24 cellular contexts compared by ENCODE assay signal in genomic region chr4:73458184-73459047, GRCh38. TPM values are rescaled to one million over a fixed set of nuclear protein-coding genes. Genes with fewer than 3 reads are reported as not detected.
DNase-seq lines count a peak whose midpoint lies in the region; ATAC-seq, FAIRE-seq and TF ChIP-seq lines count a peak whose summit lies in the region.
"Had no signal": no experiment of that assay in that cellular context is flagged by ENCODE, and none has a peak within 500 bp of the region (broad histone marks: within the 10 kb centered on the region; RNA-seq: fewer than 3 reads in every experiment).

No MANE protein-coding gene starts in this region.

- TF ChIP-seq RAD21 in K562 (CRISPR knock-in tag; conservative IDR thresholded peaks at IDR 0.05 in 1 of 2, IDR thresholded peaks at IDR 0.05 in 1 of 2) (no peak), HepG2 (CRISPR knock-in tag; IDR thresholded peaks at IDR 0.05) (no peak)

- H3K79me2 ChIP-seq in K562 (ENCODE audit: control insufficient read depth, insufficient read depth, low read length), result no peaks in the 10 kb centered on the region
- H3K79me2 ChIP-seq in hepatocyte, result no peaks in the 10 kb centered on the region
- no peaks in the 10 kb centered on the region for H3K79me2 ChIP-seq in HepG2 (ENCODE audit: insufficient read depth, low read length)

- TF ChIP-seq CTCF in K562 (IDR thresholded peaks at IDR 0.05 in 2 of 3, conservative IDR thresholded peaks at IDR 0.05 in 1 of 3; ENCODE audit: insufficient read depth in 2 of 3, low read depth in 1 of 3, low read length in 3 of 3) (no peak), hepatocyte (IDR thresholded peaks at IDR 0.05; ENCODE audit: poor library complexity) (no peak), HepG2 (CRISPR knock-in tag; IDR thresholded peaks at IDR 0.05) (no peak), spleen (IDR thresholded peaks at IDR 0.05 in 8 of 11, conservative IDR thresholded peaks at IDR 0.05 in 3 of 11) (no peak)

- H3K36me3 ChIP-seq in K562 (ENCODE audit: control insufficient read depth, insufficient read depth, low read length) (no peaks in the 10 kb centered on the region), hepatocyte (replicated peaks; ENCODE audit: insufficient read depth, low read depth) (no peaks in the 10 kb centered on the region), HepG2 (replicated peaks in 1 of 2; ENCODE audit: control insufficient read depth in 1 of 2, insufficient read depth in 2 of 2, low read length in 2 of 2) (peaks cover 1 to 9% of the 10 kb centered on the region in 2 experiments; a peak in 3 of 5 replicates), spleen (no peaks in the 10 kb centered on the region)
- H3K36me3 ChIP-seq: BE2C, BLaER1 had no signal

- no peak for TF ChIP-seq POLR2A in K562 (conservative IDR thresholded peaks at IDR 0.05)
- peak; percentile 10 to 70; a peak in 2 of 4 replicates for TF ChIP-seq POLR2A in HepG2 (IDR thresholded peaks at IDR 0.05; ENCODE audit: insufficient read depth in 1 of 2, low read depth in 2 of 2, low read length in 2 of 2)
- TF ChIP-seq POLR2A in spleen (IDR thresholded peaks at IDR 0.05), result no peak

- H2AFZ ChIP-seq in K562 (ENCODE audit: low read depth, low read length) (0 out of 2 replicates have a peak overlapping the region, but pooled peaks have one; percentile 27), hepatocyte (no peak overlapping the region), HepG2 (ENCODE audit: low read length) (no peak overlapping the region)

- no peak overlapping the region for H3K27ac ChIP-seq in K562 (ENCODE audit: extremely low read depth, low read depth, low read length)
- peak overlapping the region; percentile 2 for H3K27ac ChIP-seq in hepatocyte
- no peak overlapping the region for H3K27ac ChIP-seq in HepG2 (ENCODE audit: extremely low read length, insufficient read depth, low read length)
- H3K27ac ChIP-seq in spleen, result no peak overlapping the region
- H3K27ac ChIP-seq: 22Rv1, A549, BLaER1 had no signal

- H3K9ac ChIP-seq in K562 (ENCODE audit: insufficient read depth in 1 of 2, low read depth in 2 of 2, low read length in 2 of 2) (no peak overlapping the region), HepG2 (ENCODE audit: insufficient read depth, low read depth, low read length) (no peak overlapping the region)
- H3K9ac ChIP-seq: BLaER1 had no signal

- FAIRE-seq in K562 (lab: Jason Lieb, UNC) (no peak), HepG2 (lab: Jason Lieb, UNC) (no peak)
- FAIRE-seq: A549, D721Med, G401.6, GM12891, GM19239 had no signal

- H3K4me1 ChIP-seq in K562 (replicated peaks in 1 of 2; ENCODE audit: control insufficient read depth in 2 of 2, insufficient read depth in 2 of 2, low read length in 2 of 2) (peaks cover 0 to 1% of the 10 kb centered on the region in 2 experiments; a peak in 2 of 5 replicates), hepatocyte (ENCODE audit: insufficient read depth) (no peaks in the 10 kb centered on the region), HepG2 (ENCODE audit: insufficient read depth, low read length) (peaks cover 3% of the 10 kb centered on the region), spleen (no peaks in the 10 kb centered on the region)
- H3K4me1 ChIP-seq: A549, BE2C, BLaER1 had no signal

- H3K4me2 ChIP-seq in K562 (ENCODE audit: insufficient read depth, low read length) (no peak overlapping the region; the same call in 1 of the 2 replicates), hepatocyte (no peak overlapping the region), HepG2 (ENCODE audit: low read depth, low read length) (no peak overlapping the region)
- H3K4me2 ChIP-seq: A549, BLaER1 had no signal

- 26% methylated on average over 4 of the region's 4 CpGs for WGBS in K562 (ENCODE audit: insufficient coverage, low coverage, missing lambda C conversion rate)
- 76% methylated on average over 4 of the region's 4 CpGs for WGBS in hepatocyte (ENCODE audit: low lambda C conversion rate, missing lambda C conversion rate)
- 63% methylated on average over 4 of the region's 4 CpGs for WGBS in HepG2 (ENCODE audit: low lambda C conversion rate)
- 71 to 86% (median 77%) methylated on average over 4 of the region's 4 CpGs for WGBS in spleen, 5 donors

- in situ Hi-C loops in K562 (cut with MboI) (no loop called here), HepG2 (cut with HindIII; ENCODE audit: extremely low pct_ligation_motif_present, low pct_unique_long_range_greater_than_20kb) (loop anchor here (25.0 kb wide), 1 partner anchor 104 kb away; no protein-coding TSS in a partner anchor)

- no peaks in the 10 kb centered on the region for H3K27me3 ChIP-seq in K562 (ENCODE audit: control insufficient read depth in 2 of 2, insufficient read depth in 2 of 2, low read length in 2 of 2)
- H3K27me3 ChIP-seq in hepatocyte, result no peaks in the 10 kb centered on the region
- H3K27me3 ChIP-seq in HepG2 (ENCODE audit: control insufficient read depth in 1 of 2, insufficient read depth in 2 of 2, low read length in 2 of 2), result no peaks in the 10 kb centered on the region
- H3K27me3 ChIP-seq in spleen (replicated peaks in 1 of 7), result no peaks in the 10 kb centered on the region
- H3K27me3 ChIP-seq: BE2C, BLaER1 had no signal

- no peak overlapping the region for H3K4me3 ChIP-seq in K562
- H3K4me3 ChIP-seq in hepatocyte, result no peak overlapping the region
- no peak overlapping the region for H3K4me3 ChIP-seq in HepG2 (replicated peaks in 1 of 3; ENCODE audit: insufficient read depth in 1 of 3, low read depth in 2 of 3, low read length in 3 of 3)
- no peak overlapping the region for H3K4me3 ChIP-seq in spleen
- H3K4me3 ChIP-seq: A549, BLaER1 had no signal

- POLR2A ChIA-PET in K562 (lab: Yijun Ruan, JAX), result interaction anchor here (1.1 kb wide), 1 partner anchor 12 kb away, joined by 3 read pairs; no protein-coding TSS in a partner anchor
- POLR2A ChIA-PET in HepG2 (lab: Yijun Ruan, JAX), result interaction anchor here (0.6 to 1.5 kb wide), 4 partner anchors 8 to 114 kb away, joined by 3 to 5 read pairs (median 3); no protein-coding TSS in a partner anchor

- H4K20me1 ChIP-seq in K562 (replicated peaks; ENCODE audit: control insufficient read depth, insufficient read depth, low read length) (no peaks in the 10 kb centered on the region), hepatocyte (ENCODE audit: insufficient read depth, poor library complexity, severe bottlenecking) (no peaks in the 10 kb centered on the region), HepG2 (ENCODE audit: insufficient read depth, low read length) (no peaks in the 10 kb centered on the region; the same call in 1 of the 2 replicates)
- H4K20me1 ChIP-seq: BLaER1 had no signal

- CTCF ChIA-PET in K562 (lab: Yijun Ruan, JAX; ENCODE audit: low intra/inter-chr PET ratio) (no interaction called here), HepG2 (lab: Yijun Ruan, JAX; ENCODE audit: low intra/inter-chr PET ratio, low total read pairs) (no interaction called here)

- DNase-seq in K562 (ENCODE audit: extremely low read depth in 1 of 4, low spot score in 3 of 4) (no peak), hepatocyte (ENCODE audit: low spot score) (no peak), HepG2 (ENCODE audit: low spot score) (no peak), AG08396 (ENCODE audit: low spot score) (no peak), COR-L47 (lab: John Stamatoyannopoulos, UW) (no peak), spleen (no peak)
- DNase-seq: BE2C; C1 segment of cervical spinal cord; Caco-2; Calu3; CD4-positive, alpha-beta memory T cell; CD4-positive, CD25-positive, alpha-beta regulatory T cell; CD8-positive, alpha-beta memory T cell; DMS79 treated with DMSO at 0.1 percent for 48 hours; GF-D8 had no signal

- H3K9me3 ChIP-seq in K562 (replicated peaks; ENCODE audit: control insufficient read depth, insufficient read depth, low read depth, low read length), result no peaks in the 10 kb centered on the region
- no peaks in the 10 kb centered on the region for H3K9me3 ChIP-seq in hepatocyte (ENCODE audit: low read depth)
- H3K9me3 ChIP-seq in HepG2 (ENCODE audit: low read length), result no peaks in the 10 kb centered on the region
- H3K9me3 ChIP-seq in spleen, result no peaks in the 10 kb centered on the region
- H3K9me3 ChIP-seq: A549, BE2C, BLaER1, Caco-2 had no signal

- no peak for TF ChIP-seq EP300 in K562 (IDR thresholded peaks at IDR 0.05; ENCODE audit: low read length)
- TF ChIP-seq EP300 in HepG2 (IDR thresholded peaks at IDR 0.05; ENCODE audit: low read depth in 2 of 2, low read length in 2 of 2), result no peak
- TF ChIP-seq EP300 in HepG2 (CRISPR knock-in tag; IDR thresholded peaks at IDR 0.05; ENCODE audit: borderline replicate concordance), result no peak

- BruUV-seq in K562 (replicated peaks; lab: Mats Ljungman, UMichigan), result no TSS peak
- BruUV-seq in HepG2 (replicated peaks; lab: Mats Ljungman, UMichigan), result no TSS peak

- ATAC-seq in K562 (no peak), HepG2 (peak; percentile 33)
- ATAC-seq: A549 had no signal

- intact Hi-C loops in K562 (cut with micrococcal nuclease) (no loop called here), HepG2 (cut with micrococcal nuclease; ENCODE audit: unreplicated experiment) (no loop called here), spleen (cut with DNase I; ENCODE audit: low total_unique reads) (no loop called here)

- no peaks in the 10 kb centered on the region for H3K9me1 ChIP-seq in K562 (ENCODE audit: control insufficient read depth, insufficient read depth, low read length)

- no peaks in the 10 kb centered on the region for H3K9me2 ChIP-seq in hepatocyte (replicated peaks; ENCODE audit: insufficient read depth)

RNA-seq across cellular contexts. Expression of gene AFP, which starts 22.4 kb away (rescaled TPM):
- not detected in 2 replicates for total RNA-seq in K562 (2011; cell fraction: chromatin; rRNA removed; ENCODE audit: low replicate concordance)
- total RNA-seq in K562 (2011; cell fraction: nucleolus; rRNA removed), result not detected in 2 replicates
- total RNA-seq in K562 (2011; cell fraction: nucleoplasm; rRNA removed), result not detected in 2 replicates
- total RNA-seq in K562 (2014; rRNA removed) (2.3 and 3.0 TPM in 2 replicates), K562 (2014; rRNA removed; fragmentation: Illumina TruSeq; extraction: Trizol) (5.4 and 5.5 TPM in 2 replicates), K562 (2015; rRNA removed; fragmentation: Illumina TruSeq; extraction: Trizol) (4.7 and 6.2 TPM in 2 replicates), K562 (2021) (2.8 and 2.9 TPM in 2 replicates), hepatocyte (23,697 and 25,243 TPM in 2 replicates), HepG2 (2016; rRNA removed; fragmentation: Illumina TruSeq; extraction: Trizol) (4,406 and 9,434 TPM in 2 replicates), spleen (not detected)
- polyA plus RNA-seq in K562 (2011; rRNA removed) (0.22 and 0.47 TPM in 2 replicates), K562 (2014; fragmentation: Illumina TruSeq; extraction: Trizol) (1.8 and 2.5 TPM in 2 replicates), K562 (2014; fragmentation: Nextera tagmentation; extraction: Ambion mirVana) (1 to 10 TPM; 4.6 to 6.0 TPM), K562 (2014; rRNA removed) (2.0 and 2.9 TPM in 2 replicates), hepatocyte (11,518 and 15,250 TPM in 2 replicates), HepG2 (2011; rRNA removed) (12,657 and 13,105 TPM in 2 replicates), spleen (not detected)
- 0.22 and 0.32 TPM in 2 replicates for polyA plus RNA-seq in K562 (2011; cell fraction: cytosol; rRNA removed)
- polyA plus RNA-seq in K562 (2011; cell fraction: nucleus; rRNA removed), result 0.14 and 0.15 TPM in 2 replicates
- polyA plus RNA-seq in K562 (2012), result 6.2 and 9.5 TPM in 2 replicates
- polyA minus RNA-seq in K562 (2011; rRNA and poly(A)+ RNA removed), result 0.21 and 0.67 TPM in 2 replicates
- polyA minus RNA-seq in K562 (2011; cell fraction: cytosol; rRNA and poly(A)+ RNA removed), result 20.2 TPM in 1 of 2 replicates, not detected in the other
- polyA minus RNA-seq in K562 (2011; cell fraction: nucleus; rRNA and poly(A)+ RNA removed), result not detected in 2 replicates
- total RNA-seq in HepG2 (2016; cell fraction: cytosol; rRNA removed; fragmentation: Illumina TruSeq; extraction: Trizol; ENCODE audit: low read depth), result 859 and 984 TPM in 2 replicates
- total RNA-seq in HepG2 (2016; cell fraction: insoluble cytoplasmic fraction; rRNA removed; fragmentation: Illumina TruSeq; extraction: Trizol), result 4,328 and 8,879 TPM in 2 replicates
- 1,470 and 1,653 TPM in 2 replicates for total RNA-seq in HepG2 (2016; cell fraction: membrane; rRNA removed; fragmentation: Illumina TruSeq; extraction: Trizol)
- 6,106 and 7,724 TPM in 2 replicates for total RNA-seq in HepG2 (2016; cell fraction: nucleus; rRNA removed; fragmentation: Illumina TruSeq; extraction: Trizol)
- 10,032 and 12,863 TPM in 2 replicates for polyA plus RNA-seq in HepG2 (2011; cell fraction: cytosol; rRNA removed)
- polyA plus RNA-seq in HepG2 (2011; cell fraction: nucleus; rRNA removed), result 3,859 and 4,411 TPM in 2 replicates
- 15,767 and 21,683 TPM in 2 replicates for polyA plus RNA-seq in HepG2 (2012)
- 881 and 929 TPM in 2 replicates for polyA plus RNA-seq in HepG2 (2016; cell fraction: cytosol; fragmentation: Illumina TruSeq; extraction: Trizol; ENCODE audit: low read depth)
- 4,042 and 4,098 TPM in 2 replicates for polyA plus RNA-seq in HepG2 (2016; cell fraction: insoluble cytoplasmic fraction; fragmentation: Illumina TruSeq; extraction: Trizol; ENCODE audit: low read depth)
- polyA plus RNA-seq in HepG2 (2016; cell fraction: membrane; fragmentation: Illumina TruSeq; extraction: Trizol; ENCODE audit: low read depth), result 1,126 and 1,308 TPM in 2 replicates
- polyA plus RNA-seq in HepG2 (2016; cell fraction: nucleus; fragmentation: Illumina TruSeq; extraction: Trizol; ENCODE audit: insufficient read depth, low read depth), result 10,518 and 11,638 TPM in 2 replicates
- 1.4 and 2,561 TPM in 2 replicates for polyA minus RNA-seq in HepG2 (2011; rRNA and poly(A)+ RNA removed; ENCODE audit: low replicate concordance)
- polyA minus RNA-seq in HepG2 (2011; cell fraction: cytosol; rRNA and poly(A)+ RNA removed), result 2,774 and 4,050 TPM in 2 replicates
- polyA minus RNA-seq in HepG2 (2011; cell fraction: nucleus; rRNA and poly(A)+ RNA removed), result 1,510 and 2,631 TPM in 2 replicates
- total RNA-seq: Calu3; CD4-positive, alpha-beta memory T cell; CD4-positive, CD25-positive, alpha-beta regulatory T cell; CD8-positive, alpha-beta memory T cell had no signal
- polyA plus RNA-seq: CD14-positive monocyte; CD4-positive, alpha-beta memory T cell; CD4-positive, CD25-positive, alpha-beta regulatory T cell; CD8-positive, alpha-beta memory T cell had no signal

RNA-seq across cellular contexts. Expression of gene AFM, which starts 23.1 kb away (rescaled TPM):
- total RNA-seq in K562 (2011; cell fraction: chromatin; rRNA removed; ENCODE audit: low replicate concordance), result not detected in 2 replicates
- not detected in 2 replicates for total RNA-seq in K562 (2011; cell fraction: nucleolus; rRNA removed)
- total RNA-seq in K562 (2011; cell fraction: nucleoplasm; rRNA removed), result not detected in 2 replicates
- total RNA-seq in K562 (2014; rRNA removed) (not detected in 2 replicates), K562 (2014; rRNA removed; fragmentation: Illumina TruSeq; extraction: Trizol) (0.06 TPM in 1 of 2 replicates, not detected in the other), K562 (2015; rRNA removed; fragmentation: Illumina TruSeq; extraction: Trizol) (not detected in 2 replicates), K562 (2021) (0.07 TPM in 1 of 2 replicates, not detected in the other), hepatocyte (70.0 and 78.4 TPM in 2 replicates), HepG2 (2016; rRNA removed; fragmentation: Illumina TruSeq; extraction: Trizol) (0.79 and 1.8 TPM in 2 replicates), spleen (not detected)
- polyA plus RNA-seq in K562 (2011; rRNA removed) (not detected in 2 replicates), K562 (2014; fragmentation: Illumina TruSeq; extraction: Trizol) (not detected in 2 replicates), K562 (2014; fragmentation: Nextera tagmentation; extraction: Ambion mirVana) (under 1 TPM; 0.10 to 0.15 TPM), K562 (2014; rRNA removed) (0.13 TPM in 1 of 2 replicates, not detected in the other), hepatocyte (34.8 and 52.7 TPM in 2 replicates), HepG2 (2011; rRNA removed) (0.13 TPM in 2 replicates), spleen (not detected)
- not detected in 2 replicates for polyA plus RNA-seq in K562 (2011; cell fraction: cytosol; rRNA removed)
- not detected in 2 replicates for polyA plus RNA-seq in K562 (2011; cell fraction: nucleus; rRNA removed)
- polyA plus RNA-seq in K562 (2012), result 0.06 and 0.10 TPM in 2 replicates
- 0.11 TPM in 1 of 2 replicates, not detected in the other for polyA minus RNA-seq in K562 (2011; rRNA and poly(A)+ RNA removed)
- not detected in 2 replicates for polyA minus RNA-seq in K562 (2011; cell fraction: cytosol; rRNA and poly(A)+ RNA removed)
- polyA minus RNA-seq in K562 (2011; cell fraction: nucleus; rRNA and poly(A)+ RNA removed), result not detected in 2 replicates
- total RNA-seq in HepG2 (2016; cell fraction: cytosol; rRNA removed; fragmentation: Illumina TruSeq; extraction: Trizol; ENCODE audit: low read depth), result 0.18 and 0.30 TPM in 2 replicates
- 0.67 and 1.9 TPM in 2 replicates for total RNA-seq in HepG2 (2016; cell fraction: insoluble cytoplasmic fraction; rRNA removed; fragmentation: Illumina TruSeq; extraction: Trizol)
- 0.31 and 0.34 TPM in 2 replicates for total RNA-seq in HepG2 (2016; cell fraction: membrane; rRNA removed; fragmentation: Illumina TruSeq; extraction: Trizol)
- 4.4 and 4.6 TPM in 2 replicates for total RNA-seq in HepG2 (2016; cell fraction: nucleus; rRNA removed; fragmentation: Illumina TruSeq; extraction: Trizol)
- 0.08 TPM in 1 of 2 replicates, not detected in the other for polyA plus RNA-seq in HepG2 (2011; cell fraction: cytosol; rRNA removed)
- 0.09 and 0.21 TPM in 2 replicates for polyA plus RNA-seq in HepG2 (2011; cell fraction: nucleus; rRNA removed)
- 0.15 and 0.17 TPM in 2 replicates for polyA plus RNA-seq in HepG2 (2012)
- 0.18 and 0.36 TPM in 2 replicates for polyA plus RNA-seq in HepG2 (2016; cell fraction: cytosol; fragmentation: Illumina TruSeq; extraction: Trizol; ENCODE audit: low read depth)
- polyA plus RNA-seq in HepG2 (2016; cell fraction: insoluble cytoplasmic fraction; fragmentation: Illumina TruSeq; extraction: Trizol; ENCODE audit: low read depth), result 0.75 and 1.1 TPM in 2 replicates
- 0.37 and 0.42 TPM in 2 replicates for polyA plus RNA-seq in HepG2 (2016; cell fraction: membrane; fragmentation: Illumina TruSeq; extraction: Trizol; ENCODE audit: low read depth)
- 7.2 and 7.4 TPM in 2 replicates for polyA plus RNA-seq in HepG2 (2016; cell fraction: nucleus; fragmentation: Illumina TruSeq; extraction: Trizol; ENCODE audit: insufficient read depth, low read depth)
- polyA minus RNA-seq in HepG2 (2011; rRNA and poly(A)+ RNA removed; ENCODE audit: low replicate concordance), result not detected in 2 replicates
- not detected in 2 replicates for polyA minus RNA-seq in HepG2 (2011; cell fraction: cytosol; rRNA and poly(A)+ RNA removed)
- 0.13 and 0.25 TPM in 2 replicates for polyA minus RNA-seq in HepG2 (2011; cell fraction: nucleus; rRNA and poly(A)+ RNA removed)
- total RNA-seq: A172; Calu3; CD4-positive, alpha-beta memory T cell; CD4-positive, CD25-positive, alpha-beta regulatory T cell; CD8-positive, alpha-beta memory T cell had no signal
- polyA plus RNA-seq: A549; CD14-positive monocyte; CD4-positive, alpha-beta memory T cell; CD4-positive, CD25-positive, alpha-beta regulatory T cell; CD8-positive, alpha-beta memory T cell had no signal

RNA-seq across cellular contexts. Expression of gene ALB, which starts 54.3 kb away (rescaled TPM):
- total RNA-seq in K562 (2011; cell fraction: chromatin; rRNA removed; ENCODE audit: low replicate concordance), result not detected in 2 replicates
- not detected in 2 replicates for total RNA-seq in K562 (2011; cell fraction: nucleolus; rRNA removed)
- not detected in 2 replicates for total RNA-seq in K562 (2011; cell fraction: nucleoplasm; rRNA removed)
- total RNA-seq in K562 (2014; rRNA removed) (0.12 TPM in 1 of 2 replicates, not detected in the other), K562 (2014; rRNA removed; fragmentation: Illumina TruSeq; extraction: Trizol) (0.18 and 0.38 TPM in 2 replicates), K562 (2015; rRNA removed; fragmentation: Illumina TruSeq; extraction: Trizol) (0.14 and 0.30 TPM in 2 replicates), K562 (2021) (18.5 and 24.2 TPM in 2 replicates), hepatocyte (25,578 and 26,686 TPM in 2 replicates), HepG2 (2016; rRNA removed; fragmentation: Illumina TruSeq; extraction: Trizol) (10,101 and 22,625 TPM in 2 replicates), spleen (10 to 100 TPM in 1 of 7 donors, 1 to 10 TPM in 2, under 1 TPM in 1, not detected in 3; 0.46 to 16.2 (median 1.5) TPM)
- polyA plus RNA-seq in K562 (2011; rRNA removed) (not detected in 2 replicates), K562 (2014; fragmentation: Illumina TruSeq; extraction: Trizol) (0.40 TPM in 1 of 2 replicates, not detected in the other), K562 (2014; fragmentation: Nextera tagmentation; extraction: Ambion mirVana) (under 1 TPM; 0.04 to 0.20 TPM), K562 (2014; rRNA removed) (0.07 and 0.37 TPM in 2 replicates), hepatocyte (7,370 and 11,384 TPM in 2 replicates), HepG2 (2011; rRNA removed) (22,205 and 22,259 TPM in 2 replicates), spleen (under 1 TPM; 0.58 to 0.85 (median 0.83) TPM)
- 0.09 TPM in 1 of 2 replicates, not detected in the other for polyA plus RNA-seq in K562 (2011; cell fraction: cytosol; rRNA removed)
- polyA plus RNA-seq in K562 (2011; cell fraction: nucleus; rRNA removed), result 0.22 TPM in 1 of 2 replicates, not detected in the other
- polyA plus RNA-seq in K562 (2012), result 0.25 and 0.83 TPM in 2 replicates
- polyA minus RNA-seq in K562 (2011; rRNA and poly(A)+ RNA removed), result 0.15 TPM in 1 of 2 replicates, not detected in the other
- 49.8 TPM in 1 of 2 replicates, not detected in the other for polyA minus RNA-seq in K562 (2011; cell fraction: cytosol; rRNA and poly(A)+ RNA removed)
- polyA minus RNA-seq in K562 (2011; cell fraction: nucleus; rRNA and poly(A)+ RNA removed), result not detected in 2 replicates
- 1,763 and 1,983 TPM in 2 replicates for total RNA-seq in HepG2 (2016; cell fraction: cytosol; rRNA removed; fragmentation: Illumina TruSeq; extraction: Trizol; ENCODE audit: low read depth)
- 10,071 and 21,691 TPM in 2 replicates for total RNA-seq in HepG2 (2016; cell fraction: insoluble cytoplasmic fraction; rRNA removed; fragmentation: Illumina TruSeq; extraction: Trizol)
- 2,665 and 3,098 TPM in 2 replicates for total RNA-seq in HepG2 (2016; cell fraction: membrane; rRNA removed; fragmentation: Illumina TruSeq; extraction: Trizol)
- 14,455 and 17,797 TPM in 2 replicates for total RNA-seq in HepG2 (2016; cell fraction: nucleus; rRNA removed; fragmentation: Illumina TruSeq; extraction: Trizol)
- polyA plus RNA-seq in HepG2 (2011; cell fraction: cytosol; rRNA removed), result 10,343 and 19,758 TPM in 2 replicates
- 4,838 and 7,133 TPM in 2 replicates for polyA plus RNA-seq in HepG2 (2011; cell fraction: nucleus; rRNA removed)
- 30,113 and 41,157 TPM in 2 replicates for polyA plus RNA-seq in HepG2 (2012)
- polyA plus RNA-seq in HepG2 (2016; cell fraction: cytosol; fragmentation: Illumina TruSeq; extraction: Trizol; ENCODE audit: low read depth), result 1,641 and 1,730 TPM in 2 replicates
- 9,271 and 9,564 TPM in 2 replicates for polyA plus RNA-seq in HepG2 (2016; cell fraction: insoluble cytoplasmic fraction; fragmentation: Illumina TruSeq; extraction: Trizol; ENCODE audit: low read depth)
- 1,898 and 2,256 TPM in 2 replicates for polyA plus RNA-seq in HepG2 (2016; cell fraction: membrane; fragmentation: Illumina TruSeq; extraction: Trizol; ENCODE audit: low read depth)
- 21,168 and 22,798 TPM in 2 replicates for polyA plus RNA-seq in HepG2 (2016; cell fraction: nucleus; fragmentation: Illumina TruSeq; extraction: Trizol; ENCODE audit: insufficient read depth, low read depth)
- 2.4 and 3,693 TPM in 2 replicates for polyA minus RNA-seq in HepG2 (2011; rRNA and poly(A)+ RNA removed; ENCODE audit: low replicate concordance)
- polyA minus RNA-seq in HepG2 (2011; cell fraction: cytosol; rRNA and poly(A)+ RNA removed), result 6,095 and 10,549 TPM in 2 replicates
- polyA minus RNA-seq in HepG2 (2011; cell fraction: nucleus; rRNA and poly(A)+ RNA removed), result 3,995 and 8,747 TPM in 2 replicates
- total RNA-seq: A172; Calu3; CD4-positive, alpha-beta memory T cell; CD4-positive, CD25-positive, alpha-beta regulatory T cell; CD8-positive, alpha-beta memory T cell had no signal
- polyA plus RNA-seq: CD14-positive monocyte; CD4-positive, alpha-beta memory T cell; CD4-positive, CD25-positive, alpha-beta regulatory T cell; CD8-positive, alpha-beta memory T cell had no signal

Comparison
In these comparisons a context has a peak if more than half of its experiments do, and no peak if none do; other contexts are left out.
1. POLR2A ChIP-seq: peak in HepG2 (2 of 2); none in K562 (single experiment) and spleen (0 of 3).
2. RNA of gene AFP, which starts 22.4 kb away (total RNA-seq): 23,697 to 25,243 TPM in hepatocyte and 859 to 9,434 TPM in HepG2; 2.3 to 6.2 TPM in K562 and not detected in spleen; every median in the first group is over 100 times any median in the second.
3. RNA of gene AFM, which starts 23.1 kb away (total RNA-seq): 70.0 to 78.4 TPM in hepatocyte; 0.18 to 4.6 TPM in HepG2, 0.06 to 0.07 TPM in K562 and not detected in spleen; every median in the first group is over 10 times any median in the second.
4. RNA of gene ALB, which starts 54.3 kb away (total RNA-seq): 25,578 to 26,686 TPM in hepatocyte and 1,763 to 22,625 TPM in HepG2; 0.46 to 16.2 TPM in spleen and 0.12 to 24.2 TPM in K562; every median in the first group is over 10 times any median in the second.
5. Of the 241 proteins assayed by ChIP-seq in both HepG2 and K562: peak only in HepG2: ATF1, BRF2, FOSL1, FOXA3, MAX, NFIC and 9 more; only in K562: ZNF589; in both: none; in neither: 219; mixed calls (peak in some experiments, not most) for 6.